8 cellular contexts compared by ENCODE assay signal in the genomic region with DNA sequence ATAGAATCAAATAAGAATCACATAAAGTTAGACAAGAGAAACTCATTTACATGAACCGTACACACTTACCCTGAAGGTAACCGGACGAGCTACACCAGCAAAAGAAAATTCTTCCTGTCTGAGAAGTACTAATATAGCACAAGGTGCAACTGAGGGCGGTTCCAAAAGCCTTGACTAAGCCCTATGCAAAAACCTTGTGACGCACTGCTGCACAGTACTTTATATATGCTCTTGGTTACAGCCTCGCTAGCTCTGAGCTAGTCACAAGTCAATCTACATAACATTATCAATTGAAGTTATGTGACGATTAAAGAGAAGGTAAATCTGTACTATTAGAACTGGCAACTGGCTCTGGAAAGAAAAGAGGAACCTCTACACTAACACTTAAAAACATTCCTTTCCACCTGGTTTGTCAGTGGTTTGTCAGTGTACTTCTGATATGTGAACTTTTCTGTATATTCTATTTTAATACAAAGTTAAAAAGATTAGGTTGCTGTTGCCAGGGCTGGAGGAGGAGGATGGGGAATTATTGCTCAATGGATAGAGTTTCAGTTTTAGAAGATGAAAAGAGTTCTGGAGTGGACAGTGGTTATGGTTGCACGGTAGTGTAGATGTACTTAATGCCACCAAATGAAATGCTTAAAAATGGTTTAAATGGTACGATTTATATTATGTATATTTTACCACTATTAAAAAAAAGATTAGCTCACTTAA. TPM values are rescaled to one million over a fixed set of nuclear protein-coding genes. Genes with fewer than 3 reads are reported as not detected.
DNase-seq lines count a peak whose midpoint lies in the region; ATAC-seq and TF ChIP-seq lines count a peak whose summit lies in the region.

No MANE protein-coding gene starts in this region.

- H3K9me3 ChIP-seq in muscle layer of duodenum (ENCODE audit: control insufficient read depth in 1 of 2, low read length in 2 of 2): no peaks in the 10 kb centered on the region
- no peaks in the 10 kb centered on the region for H3K9me3 ChIP-seq in thyroid gland

- TF ChIP-seq CTCF in thyroid gland (IDR thresholded peaks at IDR 0.05): no peak

- peak in 1 of 2 donors; percentile 74 for TF ChIP-seq POLR2A in thyroid gland (IDR thresholded peaks at IDR 0.05)

- peaks cover 14 to 30% of the 10 kb centered on the region in 2 donors for H3K4me1 ChIP-seq in muscle layer of duodenum (ENCODE audit: control insufficient read depth in 1 of 2, insufficient read depth in 2 of 2, low read length in 2 of 2)
- peaks cover 38 to 40% of the 10 kb centered on the region in 2 donors for H3K4me1 ChIP-seq in thyroid gland

- intact Hi-C loops in thyroid gland (cut with DNase I): no loop called here

- peak; percentile 87 for ATAC-seq in HG03139 (IDR thresholded peaks at IDR 0.05; ENCODE audit: unreplicated experiment)

- peak overlapping the region; percentile 14 to 26 for H3K4me3 ChIP-seq in muscle layer of duodenum (ENCODE audit: low read depth in 1 of 2, low read length in 2 of 2)
- peak overlapping the region in 2 of 3 donors; percentile 16 to 42 for H3K4me3 ChIP-seq in thyroid gland (replicated peaks in 1 of 3)

- H3K27ac ChIP-seq in muscle layer of duodenum (ENCODE audit: low read length) (peak overlapping the region; percentile 84), thyroid gland (peak overlapping the region; percentile 48 to 67 (median 48))

- DNase-seq in activated gamma-delta T cell treated with Interleukin-2 at 50 U/mL for 16 hours (peak; percentile 50), activated gamma-delta T cell (lab: John Stamatoyannopoulos, UW) (no peak), T-helper 2 cell (peak in 4 of 5 experiments; percentile 14 to 90 (median 54)), thyroid gland (peak; percentile 39 to 51), epidermal melanocyte (ENCODE audit: insufficient read length, low spot score) (no peak)
- DNase-seq in central memory CD4-positive, alpha-beta T cell: peak; percentile 78

- 19 to 20% methylated on average over 9 of the region's 9 CpGs for WGBS in thyroid gland, 2 donors

- no peaks in the 10 kb centered on the region for H3K36me3 ChIP-seq in muscle layer of duodenum (ENCODE audit: control insufficient read depth in 1 of 2, insufficient read depth in 2 of 2, low read length in 2 of 2)
- H3K36me3 ChIP-seq in thyroid gland: no peaks in the 10 kb centered on the region

- H3K27me3 ChIP-seq in muscle layer of duodenum (ENCODE audit: low read depth, low read length): no peaks in the 10 kb centered on the region
- no peaks in the 10 kb centered on the region for H3K27me3 ChIP-seq in thyroid gland

RNA-seq across cellular contexts. Expression of a gene that starts 21.6 kb away (rescaled TPM):
- total RNA-seq in thyroid gland: 10 to 100 TPM; 28.8 to 40.3 (median 30.2) TPM

Comparison
In these comparisons a context has a peak if more than half of its experiments do, and no peak if none do; other contexts are left out.
1. DNase-seq: peak in activated gamma-delta T cell treated with Interleukin-2 at 50 U/mL for 16 hours (single experiment), T-helper 2 cell (4 of 5), central memory CD4-positive, alpha-beta T cell (single experiment) and thyroid gland (2 of 2); none in activated gamma-delta T cell (single experiment) and epidermal melanocyte (single experiment).